ENCODE assay signal across 27 cellular contexts in genomic region chr14:33009673-33010072, GRCh38.
"Had no signal": no experiment of that assay in that cellular context is flagged by ENCODE, and none has a peak within 500 bp of the region (broad histone marks: within the 10 kb centered on the region; RNA-seq: fewer than 3 reads in every experiment).

No MANE protein-coding gene starts in this region.

- FAIRE-seq: colon, endometrium, endothelial cell of umbilical vein, frontal cortex had no signal

- H3K36me3 ChIP-seq: colonic mucosa, esophagus muscularis mucosa, esophagus squamous epithelium, gastrocnemius medialis, gastroesophageal sphincter, heart left ventricle, heart right ventricle had no signal

- H3K9me3 ChIP-seq: colonic mucosa, esophagus muscularis mucosa, esophagus squamous epithelium, gastrocnemius medialis, gastroesophageal sphincter, heart left ventricle, heart right ventricle had no signal

- H3K4me1 ChIP-seq: colonic mucosa, esophagus muscularis mucosa, esophagus squamous epithelium, foreskin keratinocyte, gastroesophageal sphincter had no signal

- DNase-seq: colonic mucosa; cortex of kidney; dermis blood vessel endothelial cell; dorsolateral prefrontal cortex; effector CD4-positive, alpha-beta T cell; effector CD8-positive, alpha-beta T cell; effector memory CD4-positive, alpha-beta T cell; effector memory CD8-positive, alpha-beta T cell; endodermal cell; erythroblast; esophagus squamous epithelium; foreskin fibroblast; foreskin keratinocyte; foreskin melanocyte; gastrocnemius medialis; glutamatergic neuron; head of caudate nucleus; heart left ventricle; heart right ventricle had no signal

- H3K27ac ChIP-seq: colonic mucosa, coronary artery, dorsolateral prefrontal cortex, epithelial cell of prostate, esophagus muscularis mucosa, esophagus squamous epithelium, foreskin keratinocyte, gastrocnemius medialis, gastroesophageal sphincter, heart left ventricle, heart right ventricle had no signal

- H3K4me3 ChIP-seq: colonic mucosa, coronary artery, dorsolateral prefrontal cortex, esophagus muscularis mucosa, esophagus squamous epithelium, gastrocnemius medialis, gastroesophageal sphincter, heart left ventricle, heart right ventricle had no signal
